ENCODE assay signal across 7 cellular contexts in genomic region chr20:15164726-15165125, GRCh38.
"Had no signal": no experiment of that assay in that cellular context is flagged by ENCODE, and none has a peak within 500 bp of the region (broad histone marks: within the 10 kb centered on the region; RNA-seq: fewer than 3 reads in every experiment).

No MANE protein-coding gene starts in this region.

- H3K4me3 ChIP-seq: K562 had no signal

- H3K27ac ChIP-seq: HL-60 had no signal

- H3K27ac Mint-ChIP-seq: IgD-negative memory B cell had no signal

- H3K36me3 Mint-ChIP-seq: IgD-negative memory B cell had no signal

- ATAC-seq: K562 had no signal

- H3K9me3 Mint-ChIP-seq: IgD-negative memory B cell had no signal

- FAIRE-seq: HTR-8/SVneo, K562 had no signal

- DNase-seq: IMR-90, KBM-7, KG1 had no signal
